Comparison of ENCODE assay signal across 24 cellular contexts in genomic region chr22:45656577-45656976, GRCh38.
"Had no signal": no experiment of that assay in that cellular context is flagged by ENCODE, and none has a peak within 500 bp of the region (broad histone marks: within the 10 kb centered on the region; RNA-seq: fewer than 3 reads in every experiment).

No MANE protein-coding gene starts in this region.

- H2AFZ ChIP-seq: parathyroid adenoma had no signal

- H3K79me2 ChIP-seq: parathyroid adenoma had no signal

- H3K4me3 ChIP-seq: left ventricle myocardium inferior, lung, prostate gland, spleen, tibial artery, upper lobe of left lung, uterus had no signal

- H3K27ac ChIP-seq: foreskin keratinocyte, left ventricle myocardium inferior, parathyroid adenoma, prostate gland, spleen, tibial artery, upper lobe of left lung, uterus had no signal

- H3K4me1 ChIP-seq: foreskin keratinocyte, left ventricle myocardium inferior, parathyroid adenoma, prostate gland, spleen, tibial artery, uterus had no signal

- FAIRE-seq: endometrium, kidney had no signal

- H3K36me3 ChIP-seq: left ventricle myocardium inferior, prostate gland, spleen, tibial artery, upper lobe of left lung, uterus had no signal

- H3K27me3 ChIP-seq: upper lobe of left lung, uterus had no signal

- ATAC-seq: esophagus mucosa; foreskin keratinocyte; left cardiac atrium; sciatic nerve; stimulated activated memory B cell treated with anti-CD40 and anti-IgM and Interleukin-4, amounts not matched to agents 10 μg/mL and 1 μg/mL and 100 μg/mL, for 72 hours had no signal

- H3K9ac ChIP-seq: parathyroid adenoma had no signal

- H3K9me3 ChIP-seq: left ventricle myocardium inferior, prostate gland, spleen, tibial artery, upper lobe of left lung, uterus had no signal

- DNase-seq: cortex of kidney; effector memory CD4-positive, alpha-beta T cell; foreskin keratinocyte; immature natural killer cell; kidney; left cardiac atrium; left ventricle myocardium inferior; mesendoderm; naive B cell; occipital lobe; spleen; stimulated activated CD4-positive, alpha-beta T cell treated with anti-CD3 and anti-CD28 coated beads, Interleukin-15, amount 100 ng/mL, for 24 hours; stimulated activated CD4-positive, alpha-beta T cell treated with anti-CD3 and anti-CD28 coated beads, Interleukin-1b, Interleukin-23, amount 100 ng/mL, for 48 hours; stimulated activated CD4-positive, alpha-beta T cell treated with anti-CD3 and anti-CD28 coated beads, Interleukin-4, amount 100 ng/mL, for 24 hours; tibial artery; upper lobe of left lung; uterus had no signal
